ENCODE assay signal across 16 cellular contexts in genomic region chr12:64745259-64745807, GRCh38. TPM values are rescaled to one million over a fixed set of nuclear protein-coding genes. Genes with fewer than 3 reads are reported as not detected.
DNase-seq lines count a peak whose midpoint lies in the region; ATAC-seq and TF ChIP-seq lines count a peak whose summit lies in the region.
"Had no signal": no experiment of that assay in that cellular context is flagged by ENCODE, and none has a peak within 500 bp of the region (broad histone marks: within the 10 kb centered on the region; RNA-seq: fewer than 3 reads in every experiment).

No MANE protein-coding gene starts in this region.

- TF ChIP-seq CTCF in CD14-positive monocyte (IDR thresholded peaks at IDR 0.05) (no peak), neutrophil (IDR thresholded peaks at IDR 0.05) (no peak)

- H3K9me3 ChIP-seq in neutrophil, result no peaks in the 10 kb centered on the region
- no peaks in the 10 kb centered on the region for H3K9me3 ChIP-seq in SJCRH30 (replicated peaks)
- H3K9me3 ChIP-seq in T-helper 17 cell (ENCODE audit: control insufficient read depth, low read length, poor library complexity, severe bottlenecking), result no peaks in the 10 kb centered on the region
- H3K9me3 ChIP-seq: SJSA1 had no signal

- peaks cover 69 to 72% of the 10 kb centered on the region in 2 donors for H3K36me3 Mint-ChIP-seq in CD14-positive monocyte
- peaks cover 98% of the 10 kb centered on the region for H3K36me3 Mint-ChIP-seq in dendritic cell treated with granulocyte-macrophage colony-stimulating factor and Interleukin-4, amounts not matched to agents 40 ng/mL and 50 ng/mL, for 4 days (ENCODE audit: low read depth)
- peaks cover 6% of the 10 kb centered on the region for H3K36me3 Mint-ChIP-seq in T-helper 17 cell (ENCODE audit: low read depth)

- H3K27ac Mint-ChIP-seq in CD14-positive monocyte, result peak overlapping the region; percentile 43 to 90 (median 82)
- H3K27ac Mint-ChIP-seq in dendritic cell treated with granulocyte-macrophage colony-stimulating factor and Interleukin-4, amounts not matched to agents 40 ng/mL and 50 ng/mL, for 4 days, result peak overlapping the region; percentile 37
- no peak overlapping the region for H3K27ac Mint-ChIP-seq in T-helper 17 cell

- no peak for ATAC-seq in T-helper 17 cell

- H3K36me3 ChIP-seq in neutrophil, result peaks cover 37% of the 10 kb centered on the region
- H3K36me3 ChIP-seq in SJCRH30, result peaks cover 31% of the 10 kb centered on the region

- H3K27ac ChIP-seq in neutrophil, result peak overlapping the region; percentile 58
- H3K27ac ChIP-seq in SJCRH30, result no peak overlapping the region
- H3K27ac ChIP-seq: SJSA1 had no signal

- DNase-seq in CD14-positive monocyte (ENCODE audit: low spot score) (no peak), NCI-H774 (lab: John Stamatoyannopoulos, UW) (peak; percentile 71), hippocampal formation (lab: John Stamatoyannopoulos, UW) (no peak), SJCRH30 (no peak), T-helper 17 cell (no peak), iPS-NIHi11 (ENCODE audit: low spot score) (no peak)
- DNase-seq: AML-193; CD4-positive, CD25-positive, alpha-beta regulatory T cell; GF-D8; NCI-H1436 treated with DMSO at 0.1 percent for 48 hours; NCI-H2081; NCI-H2227 treated with DMSO at 0.1 percent for 48 hours had no signal

- intact Hi-C loops in CD14-positive monocyte (cut with micrococcal nuclease), result no loop called here
- intact Hi-C loops in dendritic cell treated with granulocyte-macrophage colony-stimulating factor and Interleukin-4, amounts not matched to agents 40 ng/mL and 50 ng/mL, for 4 days (cut with micrococcal nuclease), result no loop called here

- H3K4me1 ChIP-seq in neutrophil (ENCODE audit: control insufficient read depth in 1 of 2, insufficient read depth in 1 of 2, low read depth in 1 of 2, low read length in 1 of 2) (peaks cover 57 to 68% of the 10 kb centered on the region in 2 experiments), SJCRH30 (no peaks in the 10 kb centered on the region)

- peaks cover 0 to 2% (median 0%) of the 10 kb centered on the region in 7 donors for H3K9me3 Mint-ChIP-seq in CD14-positive monocyte
- H3K9me3 Mint-ChIP-seq in dendritic cell treated with granulocyte-macrophage colony-stimulating factor and Interleukin-4, amounts not matched to agents 40 ng/mL and 50 ng/mL, for 4 days, result no peaks in the 10 kb centered on the region
- H3K9me3 Mint-ChIP-seq: IgD-negative memory B cell had no signal

- no peaks in the 10 kb centered on the region for H3K27me3 Mint-ChIP-seq in CD14-positive monocyte (ENCODE audit: low read depth in 3 of 3)
- H3K27me3 Mint-ChIP-seq in dendritic cell treated with granulocyte-macrophage colony-stimulating factor and Interleukin-4, amounts not matched to agents 40 ng/mL and 50 ng/mL, for 4 days, result no peaks in the 10 kb centered on the region
- H3K27me3 Mint-ChIP-seq in T-helper 17 cell, result no peaks in the 10 kb centered on the region
- H3K27me3 Mint-ChIP-seq: CD4-positive, CD25-positive, alpha-beta regulatory T cell; IgD-negative memory B cell had no signal

- H3K4me3 ChIP-seq in neutrophil (ENCODE audit: low read depth in 1 of 2, low read length in 1 of 2) (no peak overlapping the region), SJCRH30 (no peak overlapping the region)
- H3K4me3 ChIP-seq: SJSA1 had no signal

- peaks cover 83% of the 10 kb centered on the region for H3K4me1 Mint-ChIP-seq in CD14-positive monocyte
- H3K4me1 Mint-ChIP-seq in dendritic cell treated with granulocyte-macrophage colony-stimulating factor and Interleukin-4, amounts not matched to agents 40 ng/mL and 50 ng/mL, for 4 days (ENCODE audit: low read depth), result peaks cover 85% of the 10 kb centered on the region
- no peaks in the 10 kb centered on the region for H3K4me1 Mint-ChIP-seq in T-helper 17 cell

- H3K4me3 Mint-ChIP-seq in CD14-positive monocyte (no peak overlapping the region), T-helper 17 cell (no peak overlapping the region)
- H3K4me3 Mint-ChIP-seq in dendritic cell treated with granulocyte-macrophage colony-stimulating factor and Interleukin-4, amounts not matched to agents 40 ng/mL and 50 ng/mL, for 4 days, result peak overlapping the region; percentile 13
- H3K4me3 Mint-ChIP-seq: CD4-positive, CD25-positive, alpha-beta regulatory T cell; IgD-negative memory B cell had no signal

- H3K27me3 ChIP-seq in neutrophil, result no peaks in the 10 kb centered on the region
- H3K27me3 ChIP-seq in SJCRH30, result no peaks in the 10 kb centered on the region
- H3K27me3 ChIP-seq: SJSA1 had no signal

RNA-seq across cellular contexts. Expression of gene GNS, which starts 13.9 kb away (rescaled TPM):
- polyA plus RNA-seq in CD14-positive monocyte, result 100 to 1,000 TPM; 203 to 274 TPM
- 56.2 and 56.6 TPM in 2 replicates for total RNA-seq in SJCRH30 (2014; rRNA removed; shearing (Covaris generic))
- total RNA-seq in T-helper 17 cell, result 10 to 100 TPM; 21.0 to 22.4 TPM
